Comparison of ENCODE assay signal across 17 cellular contexts in the genomic region with DNA sequence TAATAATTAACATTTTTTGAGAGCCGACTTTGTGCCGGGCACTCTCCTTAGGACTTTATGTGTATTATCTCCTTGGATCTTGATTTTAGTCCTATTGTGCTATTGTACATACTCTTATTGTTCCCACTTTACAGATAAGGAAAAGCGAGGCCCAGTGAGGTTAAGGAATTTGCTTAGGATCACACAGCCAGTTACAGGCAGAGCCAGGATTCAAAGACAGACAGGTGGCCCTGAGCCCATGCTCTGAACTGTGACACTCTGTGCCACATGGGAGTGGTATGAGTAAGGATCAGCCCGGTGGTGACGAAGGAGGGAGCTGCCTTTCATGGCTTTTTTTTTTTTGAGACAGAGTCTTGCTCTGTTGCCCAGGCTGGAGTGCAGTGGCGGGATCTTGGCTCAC. TPM values are rescaled to one million over a fixed set of nuclear protein-coding genes. Genes with fewer than 3 reads are reported as not detected.
DNase-seq lines count a peak whose midpoint lies in the region; ATAC-seq and TF ChIP-seq lines count a peak whose summit lies in the region.
"Had no signal": no experiment of that assay in that cellular context is flagged by ENCODE, and none has a peak within 500 bp of the region (broad histone marks: within the 10 kb centered on the region; RNA-seq: fewer than 3 reads in every experiment).

No MANE protein-coding gene starts in this region.

- H3K27me3 Mint-ChIP-seq in glutamatergic neuron (ENCODE audit: unreplicated experiment) (no peaks in the 10 kb centered on the region), Caco-2 (ENCODE audit: insufficient read depth, unreplicated experiment) (no peaks in the 10 kb centered on the region)
- peaks cover 0 to 2% of the 10 kb centered on the region in 2 donors for H3K27me3 Mint-ChIP-seq in CD8-positive, alpha-beta memory T cell

- peak overlapping the region; percentile 41 for H3K27ac ChIP-seq in C4-2B
- H3K27ac ChIP-seq in Panc1 (ENCODE audit: low read length), result 0 out of 2 replicates have a peak overlapping the region, but pooled peaks have one; percentile 53
- no peak overlapping the region for H3K27ac ChIP-seq in CD8-positive, alpha-beta memory T cell (ENCODE audit: low read depth, low read length)
- H3K27ac ChIP-seq: KMS-11, PC-9 had no signal

- no peak overlapping the region; a peak in 1 of 4 replicates for H3K4me3 ChIP-seq in Panc1 (ENCODE audit: low read depth in 2 of 2, low read length in 2 of 2)
- H3K4me3 ChIP-seq in Caco-2 (ENCODE audit: low read depth, low read length), result no peak overlapping the region
- no peak overlapping the region for H3K4me3 ChIP-seq in CD8-positive, alpha-beta memory T cell (ENCODE audit: low read length)
- H3K4me3 ChIP-seq: PC-9 had no signal

- no peak overlapping the region for H3K4me3 Mint-ChIP-seq in glutamatergic neuron (ENCODE audit: unreplicated experiment)
- H3K4me3 Mint-ChIP-seq in stimulated activated effector memory CD8-positive, alpha-beta T cell treated with anti-CD3 and anti-CD28 coated beads, Interleukin-12 subunit alpha, Interleukin-12 subunit beta, amount 100 ng/mL, for 72 hours, result no peak overlapping the region
- no peak overlapping the region for H3K4me3 Mint-ChIP-seq in Caco-2 (ENCODE audit: unreplicated experiment)
- H3K4me3 Mint-ChIP-seq in CD8-positive, alpha-beta memory T cell, result no peak overlapping the region

- H3K27ac Mint-ChIP-seq in glutamatergic neuron (ENCODE audit: unreplicated experiment) (peak overlapping the region; percentile 62), Caco-2 (ENCODE audit: unreplicated experiment) (no peak overlapping the region)
- H3K27ac Mint-ChIP-seq in stimulated activated effector memory CD8-positive, alpha-beta T cell treated with anti-CD3 and anti-CD28 coated beads, Interleukin-12 subunit alpha, Interleukin-12 subunit beta, amount 100 ng/mL, for 72 hours, result peak overlapping the region; percentile 60
- H3K27ac Mint-ChIP-seq in CD8-positive, alpha-beta memory T cell, result no peak overlapping the region

- DNase-seq in Panc1 (ENCODE audit: low read depth, low spot score) (no peak), glutamatergic neuron (no peak), Caco-2 (no peak)
- DNase-seq in stimulated activated effector memory CD8-positive, alpha-beta T cell treated with anti-CD3 and anti-CD28 coated beads, Interleukin-12 subunit alpha, Interleukin-12 subunit beta, amount 100 ng/mL, for 72 hours (ENCODE audit: low spot score in 2 of 2), result no peak
- DNase-seq in CD8-positive, alpha-beta memory T cell, result no peak
- DNase-seq: ACHN, C1 segment of cervical spinal cord, DMS 273 treated with DMSO at 0.1 percent for 48 hours, DND-41, GOT3, NCI-H345, NCI-H524 treated with DMSO at 0.1 percent for 48 hours, PC-9 had no signal

- ATAC-seq in Panc1 (no peak), GM19023 (IDR thresholded peaks at IDR 0.05; ENCODE audit: unreplicated experiment) (no peak), GM19397 (IDR thresholded peaks at IDR 0.05; ENCODE audit: unreplicated experiment) (no peak)
- ATAC-seq in stimulated activated effector memory CD8-positive, alpha-beta T cell treated with anti-CD3 and anti-CD28 coated beads, Interleukin-12 subunit alpha, Interleukin-12 subunit beta, amount 100 ng/mL, for 72 hours, result no peak

- intact Hi-C loops in Panc1 (cut with micrococcal nuclease; ENCODE audit: unreplicated experiment), result no loop called here
- intact Hi-C loops in Caco-2 (cut with micrococcal nuclease; ENCODE audit: unreplicated experiment), result no loop called here

- H3K36me3 Mint-ChIP-seq in glutamatergic neuron (ENCODE audit: unreplicated experiment) (no peaks in the 10 kb centered on the region), Caco-2 (ENCODE audit: insufficient read depth, unreplicated experiment) (no peaks in the 10 kb centered on the region)
- peaks cover 15% of the 10 kb centered on the region for H3K36me3 Mint-ChIP-seq in stimulated activated effector memory CD8-positive, alpha-beta T cell treated with anti-CD3 and anti-CD28 coated beads, Interleukin-12 subunit alpha, Interleukin-12 subunit beta, amount 100 ng/mL, for 72 hours
- no peaks in the 10 kb centered on the region for H3K36me3 Mint-ChIP-seq in CD8-positive, alpha-beta memory T cell

- H3K27me3 ChIP-seq in Panc1 (ENCODE audit: control insufficient read depth, insufficient read depth, low read length), result no peaks in the 10 kb centered on the region
- no peaks in the 10 kb centered on the region for H3K27me3 ChIP-seq in Caco-2 (replicated peaks; ENCODE audit: control insufficient read depth, insufficient read depth, low read length)
- no peaks in the 10 kb centered on the region for H3K27me3 ChIP-seq in CD8-positive, alpha-beta memory T cell (ENCODE audit: insufficient read depth, low read length, poor library complexity, severe bottlenecking)

- H3K4me1 ChIP-seq in Panc1 (ENCODE audit: control insufficient read depth, insufficient read depth, low read length) (peaks cover 34% of the 10 kb centered on the region), Caco-2 (peaks cover 7% of the 10 kb centered on the region; the same call in 1 of the 2 replicates)
- H3K4me1 ChIP-seq in CD8-positive, alpha-beta memory T cell (ENCODE audit: insufficient read depth, low read length), result peaks cover 22% of the 10 kb centered on the region

- no peak for TF ChIP-seq CTCF in C4-2B (conservative IDR thresholded peaks at IDR 0.05)
- no peak for TF ChIP-seq CTCF in Panc1 (IDR thresholded peaks at IDR 0.05)
- TF ChIP-seq CTCF in glutamatergic neuron (IDR thresholded peaks at IDR 0.05; ENCODE audit: partially characterized antibody, unreplicated experiment), result no peak
- no peak for TF ChIP-seq CTCF in Caco-2 (IDR thresholded peaks at IDR 0.05; ENCODE audit: insufficient read depth in 1 of 2, low read depth in 1 of 2, low read length in 1 of 2, severe bottlenecking in 1 of 2, unreplicated experiment in 1 of 2)

- CTCF ChIA-PET in Panc1 (lab: Charles Lee), result no interaction called here
- CTCF ChIA-PET in Caco-2 (lab: Charles Lee), result no interaction called here
- CTCF ChIA-PET in CD8-positive, alpha-beta memory T cell (lab: Charles Lee), result interaction anchor here (1.0 kb wide), 1 partner anchor 150 kb away, joined by 3 read pairs; no protein-coding TSS in a partner anchor

- H3K9me3 Mint-ChIP-seq in glutamatergic neuron (ENCODE audit: unreplicated experiment), result peaks cover 2% of the 10 kb centered on the region
- H3K9me3 Mint-ChIP-seq in stimulated activated effector memory CD8-positive, alpha-beta T cell treated with anti-CD3 and anti-CD28 coated beads, Interleukin-12 subunit alpha, Interleukin-12 subunit beta, amount 100 ng/mL, for 72 hours, result no peaks in the 10 kb centered on the region
- no peaks in the 10 kb centered on the region for H3K9me3 Mint-ChIP-seq in Caco-2 (ENCODE audit: unreplicated experiment)
- no peaks in the 10 kb centered on the region for H3K9me3 Mint-ChIP-seq in CD8-positive, alpha-beta memory T cell

- in situ Hi-C loops in Panc1 (cut with HindIII; ENCODE audit: low pct_unique_long_range_greater_than_20kb, low sequenced_read_pairs), result no loop called here

- H3K4me1 Mint-ChIP-seq in glutamatergic neuron (ENCODE audit: low read depth, unreplicated experiment) (peaks cover 2% of the 10 kb centered on the region), Caco-2 (ENCODE audit: low read depth, unreplicated experiment) (peaks cover 5% of the 10 kb centered on the region)
- peaks cover 26% of the 10 kb centered on the region for H3K4me1 Mint-ChIP-seq in stimulated activated effector memory CD8-positive, alpha-beta T cell treated with anti-CD3 and anti-CD28 coated beads, Interleukin-12 subunit alpha, Interleukin-12 subunit beta, amount 100 ng/mL, for 72 hours
- H3K4me1 Mint-ChIP-seq in CD8-positive, alpha-beta memory T cell, result peaks cover 25 to 27% (median 25%) of the 10 kb centered on the region in 3 donors

- H3K9me3 ChIP-seq in Panc1 (ENCODE audit: control insufficient read depth, insufficient read depth, low read depth, low read length) (no peaks in the 10 kb centered on the region), Caco-2 (no peaks in the 10 kb centered on the region)
- no peaks in the 10 kb centered on the region for H3K9me3 ChIP-seq in CD8-positive, alpha-beta memory T cell (ENCODE audit: low read length)

- BruUV-seq in Panc1 (replicated peaks; lab: Mats Ljungman, UMichigan), result no TSS peak
- BruUV-seq in Caco-2 (replicated peaks; lab: Mats Ljungman, UMichigan), result no TSS peak

- POLR2A ChIA-PET in Panc1 (lab: Charles Lee) (no interaction called here), Caco-2 (lab: Charles Lee) (no interaction called here)
- POLR2A ChIA-PET in CD8-positive, alpha-beta memory T cell (lab: Charles Lee), result no interaction called here

- H3K36me3 ChIP-seq in Panc1 (ENCODE audit: control insufficient read depth, insufficient read depth, low read length) (no peaks in the 10 kb centered on the region), Caco-2 (ENCODE audit: control insufficient read depth, insufficient read depth, low read length) (no peaks in the 10 kb centered on the region)
- H3K36me3 ChIP-seq in CD8-positive, alpha-beta memory T cell (ENCODE audit: insufficient read depth, low read length), result no peaks in the 10 kb centered on the region

RNA-seq across cellular contexts. Expression of gene GNA12, which starts 15.8 kb away (rescaled TPM):
- total RNA-seq in Panc1 (2021; ENCODE audit: unreplicated experiment), result 139 TPM
- polyA plus RNA-seq in Panc1 (2012; ENCODE audit: insufficient read length), result 170 TPM
- 66.2 TPM for total RNA-seq in glutamatergic neuron (ENCODE audit: unreplicated experiment)
- total RNA-seq in Caco-2 (2022), result 59.3 and 63.8 TPM in 2 replicates
- 10 to 100 TPM; 20.6 to 21.2 TPM for total RNA-seq in CD8-positive, alpha-beta memory T cell
- 11.2 TPM for polyA plus RNA-seq in CD8-positive, alpha-beta memory T cell

Comparison
In these comparisons a context has a peak if more than half of its experiments do, and no peak if none do; other contexts are left out.
1. H3K27ac Mint-ChIP-seq: peak in glutamatergic neuron (single experiment) and stimulated activated effector memory CD8-positive, alpha-beta T cell treated with anti-CD3 and anti-CD28 coated beads, Interleukin-12 subunit alpha, Interleukin-12 subunit beta, amount 100 ng/mL, for 72 hours (single experiment); none in Caco-2 (single experiment) and CD8-positive, alpha-beta memory T cell (0 of 8).